In the genomic region with DNA sequence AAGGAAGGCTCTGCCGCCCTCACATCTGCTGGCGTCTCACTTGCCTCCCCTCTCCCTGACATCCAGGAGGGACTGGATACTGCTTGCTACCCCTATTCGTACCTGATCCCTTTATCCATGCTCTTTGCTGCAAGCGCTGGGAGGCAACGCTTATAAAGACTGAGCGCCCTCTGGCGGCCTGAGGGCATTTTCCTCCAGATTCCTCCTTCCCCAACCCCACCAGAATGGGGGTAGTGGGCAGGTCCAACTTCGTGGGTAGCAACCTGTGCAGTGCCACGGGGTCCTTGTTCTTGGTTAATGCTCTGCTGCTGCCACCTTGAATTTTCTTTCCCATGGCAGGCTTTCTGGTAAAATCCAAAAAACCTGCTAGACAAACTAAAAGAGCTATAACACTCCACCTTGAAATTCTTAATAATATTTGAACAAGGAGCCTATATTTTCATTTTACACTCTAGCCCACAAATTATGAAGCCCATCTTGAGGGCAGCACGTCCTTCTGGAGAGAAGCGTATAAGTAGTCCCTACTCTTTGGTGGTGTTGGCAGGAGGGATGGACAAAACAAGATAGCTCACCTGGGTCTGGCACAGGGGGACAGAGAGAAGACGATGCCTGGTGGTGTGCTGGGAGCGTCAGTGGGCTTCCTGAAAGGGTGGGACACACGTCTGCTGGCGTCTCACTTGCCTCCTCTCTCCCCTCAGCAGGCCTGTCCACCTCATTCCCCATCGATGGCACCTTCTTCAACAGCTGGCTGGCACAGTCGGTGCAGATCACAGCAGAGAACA, we compare ENCODE assay signal across 8 cellular contexts.
DNase-seq lines count a peak whose midpoint lies in the region; TF ChIP-seq lines count a peak whose summit lies in the region.

No MANE protein-coding gene starts in this region.

- DNase-seq in ACHN (peak; percentile 77), GM19238 (ENCODE audit: insufficient read length, low spot score) (peak; percentile 82), NCI-H2171 treated with DMSO at 0.1 percent for 48 hours (lab: John Stamatoyannopoulos, UW) (peak; percentile 37), T47D (ENCODE audit: low read depth in 1 of 2, low spot score in 1 of 2) (peak; percentile 81 to 84), islet precursor cell (peak; percentile 84), middle frontal gyrus (ENCODE audit: extremely low spot score, low spot score) (no peak)
- peak; percentile 64 to 73 (median 69) for DNase-seq in stimulated activated CD4-positive, alpha-beta T cell treated with anti-CD3 and anti-CD28 coated beads, Interleukin-1b, Interleukin-23, amount 100 ng/mL, for 24 hours (ENCODE audit: low read depth in 4 of 4, low spot score in 1 of 4)

- peak; percentile 78 for TF ChIP-seq CTCF in WI38 (IDR thresholded peaks at IDR 0.05; ENCODE audit: low read depth, low read length)

- in situ Hi-C loops in ACHN (cut with HindIII; ENCODE audit: low pct_ligation_motif_present, low pct_unique_long_range_greater_than_20kb, low sequenced_read_pairs) = no loop called here
- in situ Hi-C loops in T47D (cut with HindIII; ENCODE audit: low pct_unique_long_range_greater_than_20kb, low sequenced_read_pairs) = no loop called here

- no peak overlapping the region for H3K4me3 ChIP-seq in WI38 (ENCODE audit: low read depth, low read length)
